In genomic region chr14:50397461-50398196, GRCh38 we compare ENCODE assay signal across 8 cellular contexts. TPM values are rescaled to one million over a fixed set of nuclear protein-coding genes. Genes with fewer than 3 reads are reported as not detected.
DNase-seq lines count a peak whose midpoint lies in the region; ATAC-seq and TF ChIP-seq lines count a peak whose summit lies in the region.

No MANE protein-coding gene starts in this region.

- peak overlapping the region; percentile 56 to 63 (median 61) for H3K4me3 ChIP-seq in right lobe of liver
- H3K4me3 ChIP-seq in thyroid gland (replicated peaks in 1 of 3), result peak overlapping the region in 1 of 3 donors; percentile 53

- H3K27ac ChIP-seq in right lobe of liver, result no peak overlapping the region
- peak overlapping the region; percentile 83 to 95 (median 91) for H3K27ac ChIP-seq in thyroid gland

- intact Hi-C loops in right lobe of liver (cut with DNase I), result no loop called here
- intact Hi-C loops in thyroid gland (cut with DNase I), result loop anchor here (10.0 kb wide), 1 partner anchor 53 kb away; no protein-coding TSS in a partner anchor

- TF ChIP-seq POLR2A in right lobe of liver (IDR thresholded peaks at IDR 0.05) (no peak), thyroid gland (IDR thresholded peaks at IDR 0.05) (no peak)

- H3K4me1 ChIP-seq in right lobe of liver, result peaks cover 0 to 18% (median 0%) of the 10 kb centered on the region in 4 donors
- peaks cover 35 to 44% of the 10 kb centered on the region in 2 donors for H3K4me1 ChIP-seq in thyroid gland

- TF ChIP-seq CTCF in right lobe of liver (IDR thresholded peaks at IDR 0.05) (no peak), thyroid gland (IDR thresholded peaks at IDR 0.05) (no peak)

- no peaks in the 10 kb centered on the region for H3K9me3 ChIP-seq in right lobe of liver
- no peaks in the 10 kb centered on the region for H3K9me3 ChIP-seq in thyroid gland

- H3K36me3 ChIP-seq in right lobe of liver (no peaks in the 10 kb centered on the region), thyroid gland (no peaks in the 10 kb centered on the region)

- ATAC-seq in right lobe of liver (peak; percentile 62 to 76 (median 68)), HG03457 (IDR thresholded peaks at IDR 0.05; ENCODE audit: unreplicated experiment) (no peak), HG03342 (IDR thresholded peaks at IDR 0.05; ENCODE audit: unreplicated experiment) (no peak)

- peak; percentile 56 for DNase-seq in EL
- DNase-seq in NCI-H446 (lab: John Stamatoyannopoulos, UW), result peak; percentile 40 to 73
- DNase-seq in cerebellar cortex (ENCODE audit: low spot score), result peak; percentile 57
- peak; percentile 50 to 73 (median 60) for DNase-seq in right lobe of liver
- DNase-seq in thyroid gland, result peak; percentile 20 to 31
- DNase-seq in GDM1 (lab: John Stamatoyannopoulos, UW), result no peak

- H3K27me3 ChIP-seq in right lobe of liver (no peaks in the 10 kb centered on the region), thyroid gland (no peaks in the 10 kb centered on the region)

- WGBS in right lobe of liver (ENCODE audit: insufficient coverage, low coverage, low lambda C conversion rate, missing lambda C conversion rate), result 8% methylated on average over 8 of the region's 9 CpGs
- 52 to 59% methylated on average over 9 of the region's 9 CpGs for WGBS in thyroid gland, 2 donors

RNA-seq across cellular contexts. Expression of gene CDKL1, which starts 0.9 kb away (rescaled TPM):
- 1 to 10 TPM; 1.1 to 4.5 (median 2.8) TPM for total RNA-seq in right lobe of liver
- 10 to 100 TPM; 18.6 to 37.9 (median 35.5) TPM for total RNA-seq in thyroid gland

Comparison
In these comparisons a context has a peak if more than half of its experiments do, and no peak if none do; other contexts are left out.
1. ATAC-seq: peak in right lobe of liver (4 of 4); none in HG03457 (single experiment) and HG03342 (single experiment).
2. H3K27ac ChIP-seq: peak in thyroid gland (3 of 3); none in right lobe of liver (0 of 3).